1 cellular context compared by ENCODE assay signal in the genomic region with DNA sequence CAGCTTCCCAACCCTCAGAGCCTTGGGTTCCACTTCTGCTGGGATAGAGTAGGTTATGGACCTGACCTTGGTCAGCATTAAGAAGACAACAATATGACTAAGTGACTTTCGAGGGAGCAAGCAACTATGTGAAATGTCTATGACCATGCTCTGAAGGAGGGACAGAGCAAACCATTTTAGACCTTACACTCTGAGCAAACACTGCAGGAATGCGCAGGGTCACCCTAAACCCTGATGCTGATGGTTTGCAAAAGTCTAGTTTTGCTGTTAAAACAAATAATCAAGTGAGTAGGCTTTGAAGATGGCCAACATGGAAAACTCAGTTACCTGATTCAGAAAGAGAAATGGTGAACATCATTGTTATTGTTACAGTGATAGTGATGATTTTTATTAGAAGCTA.
TF ChIP-seq lines count a peak whose summit lies in the region.

No MANE protein-coding gene starts in this region.

TF ChIP-seq in K562, 482 proteins besides CTCF, POLR2A, EP300 and RAD21:
- no peak for TF ChIP-seq ZNF3 (CRISPR knock-in tag; IDR thresholded peaks at IDR 0.05)
- no peak for TF ChIP-seq BDP1 (IDR thresholded peaks at IDR 0.05; ENCODE audit: insufficient read depth, insufficient read length)
- TF ChIP-seq, protein P1, sequence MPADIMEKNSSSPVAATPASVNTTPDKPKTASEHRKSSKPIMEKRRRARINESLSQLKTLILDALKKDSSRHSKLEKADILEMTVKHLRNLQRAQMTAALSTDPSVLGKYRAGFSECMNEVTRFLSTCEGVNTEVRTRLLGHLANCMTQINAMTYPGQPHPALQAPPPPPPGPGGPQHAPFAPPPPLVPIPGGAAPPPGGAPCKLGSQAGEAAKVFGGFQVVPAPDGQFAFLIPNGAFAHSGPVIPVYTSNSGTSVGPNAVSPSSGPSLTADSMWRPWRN (IDR thresholded peaks at IDR 0.05; ENCODE audit: low read depth): no peak
- no peak for TF ChIP-seq ZNF133 (CRISPR knock-in tag; IDR thresholded peaks at IDR 0.05)
- TF ChIP-seq, protein P2, sequence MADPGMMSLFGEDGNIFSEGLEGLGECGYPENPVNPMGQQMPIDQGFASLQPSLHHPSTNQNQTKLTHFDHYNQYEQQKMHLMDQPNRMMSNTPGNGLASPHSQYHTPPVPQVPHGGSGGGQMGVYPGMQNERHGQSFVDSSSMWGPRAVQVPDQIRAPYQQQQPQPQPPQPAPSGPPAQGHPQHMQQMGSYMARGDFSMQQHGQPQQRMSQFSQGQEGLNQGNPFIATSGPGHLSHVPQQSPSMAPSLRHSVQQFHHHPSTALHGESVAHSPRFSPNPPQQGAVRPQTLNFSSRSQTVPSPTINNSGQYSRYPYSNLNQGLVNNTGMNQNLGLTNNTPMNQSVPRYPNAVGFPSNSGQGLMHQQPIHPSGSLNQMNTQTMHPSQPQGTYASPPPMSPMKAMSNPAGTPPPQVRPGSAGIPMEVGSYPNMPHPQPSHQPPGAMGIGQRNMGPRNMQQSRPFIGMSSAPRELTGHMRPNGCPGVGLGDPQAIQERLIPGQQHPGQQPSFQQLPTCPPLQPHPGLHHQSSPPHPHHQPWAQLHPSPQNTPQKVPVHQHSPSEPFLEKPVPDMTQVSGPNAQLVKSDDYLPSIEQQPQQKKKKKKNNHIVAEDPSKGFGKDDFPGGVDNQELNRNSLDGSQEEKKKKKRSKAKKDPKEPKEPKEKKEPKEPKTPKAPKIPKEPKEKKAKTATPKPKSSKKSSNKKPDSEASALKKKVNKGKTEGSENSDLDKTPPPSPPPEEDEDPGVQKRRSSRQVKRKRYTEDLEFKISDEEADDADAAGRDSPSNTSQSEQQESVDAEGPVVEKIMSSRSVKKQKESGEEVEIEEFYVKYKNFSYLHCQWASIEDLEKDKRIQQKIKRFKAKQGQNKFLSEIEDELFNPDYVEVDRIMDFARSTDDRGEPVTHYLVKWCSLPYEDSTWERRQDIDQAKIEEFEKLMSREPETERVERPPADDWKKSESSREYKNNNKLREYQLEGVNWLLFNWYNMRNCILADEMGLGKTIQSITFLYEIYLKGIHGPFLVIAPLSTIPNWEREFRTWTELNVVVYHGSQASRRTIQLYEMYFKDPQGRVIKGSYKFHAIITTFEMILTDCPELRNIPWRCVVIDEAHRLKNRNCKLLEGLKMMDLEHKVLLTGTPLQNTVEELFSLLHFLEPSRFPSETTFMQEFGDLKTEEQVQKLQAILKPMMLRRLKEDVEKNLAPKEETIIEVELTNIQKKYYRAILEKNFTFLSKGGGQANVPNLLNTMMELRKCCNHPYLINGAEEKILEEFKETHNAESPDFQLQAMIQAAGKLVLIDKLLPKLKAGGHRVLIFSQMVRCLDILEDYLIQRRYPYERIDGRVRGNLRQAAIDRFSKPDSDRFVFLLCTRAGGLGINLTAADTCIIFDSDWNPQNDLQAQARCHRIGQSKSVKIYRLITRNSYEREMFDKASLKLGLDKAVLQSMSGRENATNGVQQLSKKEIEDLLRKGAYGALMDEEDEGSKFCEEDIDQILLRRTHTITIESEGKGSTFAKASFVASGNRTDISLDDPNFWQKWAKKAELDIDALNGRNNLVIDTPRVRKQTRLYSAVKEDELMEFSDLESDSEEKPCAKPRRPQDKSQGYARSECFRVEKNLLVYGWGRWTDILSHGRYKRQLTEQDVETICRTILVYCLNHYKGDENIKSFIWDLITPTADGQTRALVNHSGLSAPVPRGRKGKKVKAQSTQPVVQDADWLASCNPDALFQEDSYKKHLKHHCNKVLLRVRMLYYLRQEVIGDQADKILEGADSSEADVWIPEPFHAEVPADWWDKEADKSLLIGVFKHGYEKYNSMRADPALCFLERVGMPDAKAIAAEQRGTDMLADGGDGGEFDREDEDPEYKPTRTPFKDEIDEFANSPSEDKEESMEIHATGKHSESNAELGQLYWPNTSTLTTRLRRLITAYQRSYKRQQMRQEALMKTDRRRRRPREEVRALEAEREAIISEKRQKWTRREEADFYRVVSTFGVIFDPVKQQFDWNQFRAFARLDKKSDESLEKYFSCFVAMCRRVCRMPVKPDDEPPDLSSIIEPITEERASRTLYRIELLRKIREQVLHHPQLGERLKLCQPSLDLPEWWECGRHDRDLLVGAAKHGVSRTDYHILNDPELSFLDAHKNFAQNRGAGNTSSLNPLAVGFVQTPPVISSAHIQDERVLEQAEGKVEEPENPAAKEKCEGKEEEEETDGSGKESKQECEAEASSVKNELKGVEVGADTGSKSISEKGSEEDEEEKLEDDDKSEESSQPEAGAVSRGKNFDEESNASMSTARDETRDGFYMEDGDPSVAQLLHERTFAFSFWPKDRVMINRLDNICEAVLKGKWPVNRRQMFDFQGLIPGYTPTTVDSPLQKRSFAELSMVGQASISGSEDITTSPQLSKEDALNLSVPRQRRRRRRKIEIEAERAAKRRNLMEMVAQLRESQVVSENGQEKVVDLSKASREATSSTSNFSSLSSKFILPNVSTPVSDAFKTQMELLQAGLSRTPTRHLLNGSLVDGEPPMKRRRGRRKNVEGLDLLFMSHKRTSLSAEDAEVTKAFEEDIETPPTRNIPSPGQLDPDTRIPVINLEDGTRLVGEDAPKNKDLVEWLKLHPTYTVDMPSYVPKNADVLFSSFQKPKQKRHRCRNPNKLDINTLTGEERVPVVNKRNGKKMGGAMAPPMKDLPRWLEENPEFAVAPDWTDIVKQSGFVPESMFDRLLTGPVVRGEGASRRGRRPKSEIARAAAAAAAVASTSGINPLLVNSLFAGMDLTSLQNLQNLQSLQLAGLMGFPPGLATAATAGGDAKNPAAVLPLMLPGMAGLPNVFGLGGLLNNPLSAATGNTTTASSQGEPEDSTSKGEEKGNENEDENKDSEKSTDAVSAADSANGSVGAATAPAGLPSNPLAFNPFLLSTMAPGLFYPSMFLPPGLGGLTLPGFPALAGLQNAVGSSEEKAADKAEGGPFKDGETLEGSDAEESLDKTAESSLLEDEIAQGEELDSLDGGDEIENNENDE (IDR thresholded peaks at IDR 0.05; ENCODE audit: low read depth, low read length): no peak
- no peak for TF ChIP-seq JUNB (CRISPR knock-in tag; conservative IDR thresholded peaks at IDR 0.05)
- TF ChIP-seq NFE2 (IDR thresholded peaks at IDR 0.05; ENCODE audit: low read depth): no peak
- TF ChIP-seq, protein P3, sequence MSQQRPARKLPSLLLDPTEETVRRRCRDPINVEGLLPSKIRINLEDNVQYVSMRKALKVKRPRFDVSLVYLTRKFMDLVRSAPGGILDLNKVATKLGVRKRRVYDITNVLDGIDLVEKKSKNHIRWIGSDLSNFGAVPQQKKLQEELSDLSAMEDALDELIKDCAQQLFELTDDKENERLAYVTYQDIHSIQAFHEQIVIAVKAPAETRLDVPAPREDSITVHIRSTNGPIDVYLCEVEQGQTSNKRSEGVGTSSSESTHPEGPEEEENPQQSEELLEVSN (IDR thresholded peaks at IDR 0.05; ENCODE audit: borderline replicate concordance in 1 of 2, extremely low read depth in 1 of 2, insufficient read depth in 1 of 2, insufficient read length in 1 of 2, low read depth in 1 of 2, low read length in 1 of 2, poor library complexity in 1 of 2, severe bottlenecking in 1 of 2): no peak
